Comparison of ENCODE assay signal across 1 cellular context in the genomic region with DNA sequence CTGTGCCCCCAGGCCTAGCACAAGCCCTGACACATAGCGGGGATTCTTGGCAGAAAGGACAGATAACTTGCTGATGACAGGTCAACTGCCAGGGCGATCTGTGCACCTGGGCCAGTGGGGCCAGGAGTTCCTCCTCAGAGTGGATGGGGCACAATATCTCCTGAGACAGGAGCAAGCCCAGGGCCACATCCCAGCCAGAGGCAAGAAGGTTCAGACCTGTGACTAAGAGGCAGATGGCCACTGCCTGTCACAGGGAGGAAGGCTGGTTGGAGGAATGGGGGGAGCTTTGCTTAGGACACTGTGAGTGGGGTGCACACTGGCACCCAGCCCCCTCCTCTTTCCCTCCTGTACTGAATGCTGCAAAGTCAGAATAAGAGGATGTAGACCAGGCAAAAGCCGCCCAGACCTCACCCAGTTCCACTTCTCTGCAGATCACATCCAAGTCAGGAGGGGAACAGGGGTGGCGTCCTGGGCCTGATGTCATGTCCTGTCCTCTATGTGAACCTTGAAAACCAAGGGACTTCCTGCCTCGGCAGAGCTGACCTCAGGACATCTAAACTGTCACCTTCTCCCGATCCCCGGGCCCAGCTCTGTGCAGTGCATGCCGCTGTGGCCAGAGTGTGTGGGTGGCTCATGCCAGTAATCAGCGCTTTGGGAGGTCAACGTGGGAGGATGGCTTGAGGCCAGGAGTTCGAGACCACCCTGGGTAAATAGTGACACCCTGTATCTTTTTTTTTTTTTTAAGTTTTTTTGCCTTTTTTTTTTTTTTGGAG.
A peak's percentile ranks its signal among the peaks of the same experiment; 100 is the strongest.
TF ChIP-seq lines count a peak whose summit lies in the region.

No MANE protein-coding gene starts in this region.

TF ChIP-seq in GM12878, 131 proteins besides CTCF, POLR2A, EP300 and RAD21 (continued from another document and continues in another):
- TF ChIP-seq, protein P1, sequence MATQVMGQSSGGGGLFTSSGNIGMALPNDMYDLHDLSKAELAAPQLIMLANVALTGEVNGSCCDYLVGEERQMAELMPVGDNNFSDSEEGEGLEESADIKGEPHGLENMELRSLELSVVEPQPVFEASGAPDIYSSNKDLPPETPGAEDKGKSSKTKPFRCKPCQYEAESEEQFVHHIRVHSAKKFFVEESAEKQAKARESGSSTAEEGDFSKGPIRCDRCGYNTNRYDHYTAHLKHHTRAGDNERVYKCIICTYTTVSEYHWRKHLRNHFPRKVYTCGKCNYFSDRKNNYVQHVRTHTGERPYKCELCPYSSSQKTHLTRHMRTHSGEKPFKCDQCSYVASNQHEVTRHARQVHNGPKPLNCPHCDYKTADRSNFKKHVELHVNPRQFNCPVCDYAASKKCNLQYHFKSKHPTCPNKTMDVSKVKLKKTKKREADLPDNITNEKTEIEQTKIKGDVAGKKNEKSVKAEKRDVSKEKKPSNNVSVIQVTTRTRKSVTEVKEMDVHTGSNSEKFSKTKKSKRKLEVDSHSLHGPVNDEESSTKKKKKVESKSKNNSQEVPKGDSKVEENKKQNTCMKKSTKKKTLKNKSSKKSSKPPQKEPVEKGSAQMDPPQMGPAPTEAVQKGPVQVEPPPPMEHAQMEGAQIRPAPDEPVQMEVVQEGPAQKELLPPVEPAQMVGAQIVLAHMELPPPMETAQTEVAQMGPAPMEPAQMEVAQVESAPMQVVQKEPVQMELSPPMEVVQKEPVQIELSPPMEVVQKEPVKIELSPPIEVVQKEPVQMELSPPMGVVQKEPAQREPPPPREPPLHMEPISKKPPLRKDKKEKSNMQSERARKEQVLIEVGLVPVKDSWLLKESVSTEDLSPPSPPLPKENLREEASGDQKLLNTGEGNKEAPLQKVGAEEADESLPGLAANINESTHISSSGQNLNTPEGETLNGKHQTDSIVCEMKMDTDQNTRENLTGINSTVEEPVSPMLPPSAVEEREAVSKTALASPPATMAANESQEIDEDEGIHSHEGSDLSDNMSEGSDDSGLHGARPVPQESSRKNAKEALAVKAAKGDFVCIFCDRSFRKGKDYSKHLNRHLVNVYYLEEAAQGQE (IDR thresholded peaks at IDR 0.05; ENCODE audit: low read depth, low read length): no peak
- TF ChIP-seq NR2C1 (IDR thresholded peaks at IDR 0.05) (peak; percentile 56; the same call in 1 of the 2 replicates), TCF7 (IDR thresholded peaks at IDR 0.05; ENCODE audit: borderline replicate concordance) (no peak), CHD2 (IDR thresholded peaks at IDR 0.05; ENCODE audit: borderline replicate concordance, low read depth, low read length) (0 out of 2 replicates have a peak, but pooled peaks have one; percentile 36), MTA3 (IDR thresholded peaks at IDR 0.05; ENCODE audit: borderline replicate concordance, low read length) (no peak), MTA2 (IDR thresholded peaks at IDR 0.05; ENCODE audit: low read depth) (peak; percentile 21; the same call in 1 of the 2 replicates), CREB1 (IDR thresholded peaks at IDR 0.05; ENCODE audit: low read depth) (peak; percentile 85), ZNF592 (IDR thresholded peaks at IDR 0.05) (no peak), RELA (IDR thresholded peaks at IDR 0.05; ENCODE audit: borderline replicate concordance, partially characterized antibody) (no peak), SMAD1 (IDR thresholded peaks at IDR 0.05; ENCODE audit: low read depth, partially characterized antibody) (no peak), STAT1 (conservative IDR thresholded peaks at IDR 0.05) (no peak), SRF (IDR thresholded peaks at IDR 0.05; ENCODE audit: low read depth in 2 of 2, low read length in 2 of 2) (no peak), IKZF1 (conservative IDR thresholded peaks at IDR 0.05) (peak; percentile 71), PAX5 (IDR thresholded peaks at IDR 0.05; ENCODE audit: borderline replicate concordance, low read depth, low read length) (no peak), NR2C2 (IDR thresholded peaks at IDR 0.05; ENCODE audit: borderline replicate concordance, control insufficient read depth, insufficient read length, low read depth) (no peak), MAX (IDR thresholded peaks at IDR 0.05; ENCODE audit: low read depth, low read length) (no peak), BACH1 (IDR thresholded peaks at IDR 0.05; ENCODE audit: borderline replicate concordance) (no peak), WRNIP1 (IDR thresholded peaks at IDR 0.05; ENCODE audit: borderline replicate concordance, low read depth, low read length) (no peak), PML (IDR thresholded peaks at IDR 0.05; ENCODE audit: low read length) (peak; percentile 64; the same call in 1 of the 2 replicates), EZH2 (IDR thresholded peaks at IDR 0.05; ENCODE audit: borderline replicate concordance, control insufficient read depth, low read depth, low read length) (no peak), IKZF2 (IDR thresholded peaks at IDR 0.05) (peak in 1 of 2 experiments; percentile 53; a peak in 2 of 4 replicates), SREBF2 (IDR thresholded peaks at IDR 0.05; ENCODE audit: low read length) (no peak), MXI1 (IDR thresholded peaks at IDR 0.05; ENCODE audit: low read depth, low read length) (no peak), EED (IDR thresholded peaks at IDR 0.05; ENCODE audit: low read depth) (0 out of 2 replicates have a peak, but pooled peaks have one; percentile 45), TCF12 (IDR thresholded peaks at IDR 0.05; ENCODE audit: low read depth, low read length) (no peak), CBFB (IDR thresholded peaks at IDR 0.05; ENCODE audit: low read depth) (peak; percentile 56; the same call in 1 of the 2 replicates), DPF2 (IDR thresholded peaks at IDR 0.05) (0 out of 2 replicates have a peak, but pooled peaks have one; percentile 40), MEF2A (IDR thresholded peaks at IDR 0.05; ENCODE audit: insufficient read depth, low read depth, low read length) (no peak), NR2F1 (conservative IDR thresholded peaks at IDR 0.05) (peak; percentile 75; the same call in 1 of the 2 replicates), SIX5 (IDR thresholded peaks at IDR 0.05; ENCODE audit: low read depth, low read length, severe bottlenecking) (no peak), IRF4 (IDR thresholded peaks at IDR 0.05; ENCODE audit: low read depth, low read length) (0 out of 2 replicates have a peak, but pooled peaks have one; percentile 18), SPI1 (IDR thresholded peaks at IDR 0.05; ENCODE audit: borderline replicate concordance, insufficient read depth, low read depth, low read length) (peak; percentile 85), ETV6 (conservative IDR thresholded peaks at IDR 0.05 in 1 of 2, IDR thresholded peaks at IDR 0.05 in 1 of 2; ENCODE audit: borderline replicate concordance in 1 of 2, low read depth in 1 of 2) (no peak), LARP7 (IDR thresholded peaks at IDR 0.05) (no peak), CBX5 (IDR thresholded peaks at IDR 0.05; ENCODE audit: low read depth) (no peak), ATF7 (IDR thresholded peaks at IDR 0.05; ENCODE audit: low read depth) (peak; percentile 81)
- TF ChIP-seq, protein P2, sequence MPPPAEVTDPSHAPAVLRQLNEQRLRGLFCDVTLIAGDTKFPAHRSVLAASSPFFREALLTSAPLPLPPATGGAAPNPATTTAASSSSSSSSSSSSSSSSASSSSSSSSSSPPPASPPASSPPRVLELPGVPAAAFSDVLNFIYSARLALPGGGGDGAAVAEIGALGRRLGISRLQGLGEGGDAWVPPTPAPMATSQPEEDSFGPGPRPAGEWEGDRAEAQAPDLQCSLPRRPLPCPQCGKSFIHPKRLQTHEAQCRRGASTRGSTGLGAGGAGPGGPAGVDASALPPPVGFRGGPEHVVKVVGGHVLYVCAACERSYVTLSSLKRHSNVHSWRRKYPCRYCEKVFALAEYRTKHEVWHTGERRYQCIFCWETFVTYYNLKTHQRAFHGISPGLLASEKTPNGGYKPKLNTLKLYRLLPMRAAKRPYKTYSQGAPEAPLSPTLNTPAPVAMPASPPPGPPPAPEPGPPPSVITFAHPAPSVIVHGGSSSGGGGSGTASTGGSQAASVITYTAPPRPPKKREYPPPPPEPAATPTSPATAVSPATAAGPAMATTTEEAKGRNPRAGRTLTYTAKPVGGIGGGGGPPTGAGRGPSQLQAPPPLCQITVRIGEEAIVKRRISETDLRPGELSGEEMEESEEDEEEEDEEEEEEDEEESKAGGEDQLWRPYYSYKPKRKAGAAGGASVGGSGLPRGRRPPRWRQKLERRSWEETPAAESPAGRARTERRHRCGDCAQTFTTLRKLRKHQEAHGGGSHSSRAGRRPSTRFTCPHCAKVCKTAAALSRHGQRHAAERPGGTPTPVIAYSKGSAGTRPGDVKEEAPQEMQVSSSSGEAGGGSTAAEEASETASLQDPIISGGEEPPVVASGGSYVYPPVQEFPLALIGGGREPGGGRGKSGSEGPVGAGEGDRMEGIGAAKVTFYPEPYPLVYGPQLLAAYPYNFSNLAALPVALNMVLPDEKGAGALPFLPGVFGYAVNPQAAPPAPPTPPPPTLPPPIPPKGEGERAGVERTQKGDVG (CRISPR knock-in tag; IDR thresholded peaks at IDR 0.05): no peak
- TF ChIP-seq, protein P3, sequence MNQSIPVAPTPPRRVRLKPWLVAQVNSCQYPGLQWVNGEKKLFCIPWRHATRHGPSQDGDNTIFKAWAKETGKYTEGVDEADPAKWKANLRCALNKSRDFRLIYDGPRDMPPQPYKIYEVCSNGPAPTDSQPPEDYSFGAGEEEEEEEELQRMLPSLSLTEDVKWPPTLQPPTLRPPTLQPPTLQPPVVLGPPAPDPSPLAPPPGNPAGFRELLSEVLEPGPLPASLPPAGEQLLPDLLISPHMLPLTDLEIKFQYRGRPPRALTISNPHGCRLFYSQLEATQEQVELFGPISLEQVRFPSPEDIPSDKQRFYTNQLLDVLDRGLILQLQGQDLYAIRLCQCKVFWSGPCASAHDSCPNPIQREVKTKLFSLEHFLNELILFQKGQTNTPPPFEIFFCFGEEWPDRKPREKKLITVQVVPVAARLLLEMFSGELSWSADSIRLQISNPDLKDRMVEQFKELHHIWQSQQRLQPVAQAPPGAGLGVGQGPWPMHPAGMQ (IDR thresholded peaks at IDR 0.05; ENCODE audit: borderline replicate concordance): no peak
- TF ChIP-seq, protein P4, sequence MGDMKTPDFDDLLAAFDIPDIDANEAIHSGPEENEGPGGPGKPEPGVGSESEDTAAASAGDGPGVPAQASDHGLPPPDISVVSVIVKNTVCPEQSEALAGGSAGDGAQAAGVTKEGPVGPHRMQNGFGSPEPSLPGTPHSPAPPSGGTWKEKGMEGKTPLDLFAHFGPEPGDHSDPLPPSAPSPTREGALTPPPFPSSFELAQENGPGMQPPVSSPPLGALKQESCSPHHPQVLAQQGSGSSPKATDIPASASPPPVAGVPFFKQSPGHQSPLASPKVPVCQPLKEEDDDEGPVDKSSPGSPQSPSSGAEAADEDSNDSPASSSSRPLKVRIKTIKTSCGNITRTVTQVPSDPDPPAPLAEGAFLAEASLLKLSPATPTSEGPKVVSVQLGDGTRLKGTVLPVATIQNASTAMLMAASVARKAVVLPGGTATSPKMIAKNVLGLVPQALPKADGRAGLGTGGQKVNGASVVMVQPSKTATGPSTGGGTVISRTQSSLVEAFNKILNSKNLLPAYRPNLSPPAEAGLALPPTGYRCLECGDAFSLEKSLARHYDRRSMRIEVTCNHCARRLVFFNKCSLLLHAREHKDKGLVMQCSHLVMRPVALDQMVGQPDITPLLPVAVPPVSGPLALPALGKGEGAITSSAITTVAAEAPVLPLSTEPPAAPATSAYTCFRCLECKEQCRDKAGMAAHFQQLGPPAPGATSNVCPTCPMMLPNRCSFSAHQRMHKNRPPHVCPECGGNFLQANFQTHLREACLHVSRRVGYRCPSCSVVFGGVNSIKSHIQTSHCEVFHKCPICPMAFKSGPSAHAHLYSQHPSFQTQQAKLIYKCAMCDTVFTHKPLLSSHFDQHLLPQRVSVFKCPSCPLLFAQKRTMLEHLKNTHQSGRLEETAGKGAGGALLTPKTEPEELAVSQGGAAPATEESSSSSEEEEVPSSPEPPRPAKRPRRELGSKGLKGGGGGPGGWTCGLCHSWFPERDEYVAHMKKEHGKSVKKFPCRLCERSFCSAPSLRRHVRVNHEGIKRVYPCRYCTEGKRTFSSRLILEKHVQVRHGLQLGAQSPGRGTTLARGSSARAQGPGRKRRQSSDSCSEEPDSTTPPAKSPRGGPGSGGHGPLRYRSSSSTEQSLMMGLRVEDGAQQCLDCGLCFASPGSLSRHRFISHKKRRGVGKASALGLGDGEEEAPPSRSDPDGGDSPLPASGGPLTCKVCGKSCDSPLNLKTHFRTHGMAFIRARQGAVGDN (IDR thresholded peaks at IDR 0.05): no peak
